In genomic region chr7:95323410-95324129, GRCh38 we compare ENCODE assay signal across 20 cellular contexts. TPM values are rescaled to one million over a fixed set of nuclear protein-coding genes. Genes with fewer than 3 reads are reported as not detected.
"Had no signal": no experiment of that assay in that cellular context is flagged by ENCODE, and none has a peak within 500 bp of the region (broad histone marks: within the 10 kb centered on the region; RNA-seq: fewer than 3 reads in every experiment).

No MANE protein-coding gene starts in this region.

- H3K9me3 ChIP-seq: ascending aorta, heart left ventricle, stomach, testis, upper lobe of right lung had no signal

- H3K27ac ChIP-seq: ascending aorta, epithelial cell of prostate, heart left ventricle, parathyroid adenoma, stomach, testis, upper lobe of right lung had no signal

- H3K27ac Mint-ChIP-seq: activated naive CD4-positive, alpha-beta T cell treated with anti-CD3 and anti-CD28 coated beads, Interleukin-2, amount 10 ng/mL, durations not matched to agents 7 days and 5 days; activated T-helper 2 cell treated with anti-CD3 and anti-CD28 coated beads, Interferon-gamma antibody, Interleukin-2, Interleukin-4, amounts not matched to agents 10 μg/mL and 5 μg/mL and 100 μg/mL, durations not matched to agents 14 hours and 24 hours and 36 hours; effector memory CD8-positive, alpha-beta T cell had no signal

- H3K4me3 Mint-ChIP-seq: activated naive CD4-positive, alpha-beta T cell treated with anti-CD3 and anti-CD28 coated beads, Interleukin-2, amount 10 ng/mL, durations not matched to agents 7 days and 5 days had no signal

- H3K27me3 ChIP-seq: ascending aorta, testis had no signal

- H3K4me3 ChIP-seq: ascending aorta, heart left ventricle, stomach, testis, upper lobe of right lung had no signal

- H3K9ac ChIP-seq: parathyroid adenoma had no signal

- H3K79me2 ChIP-seq: parathyroid adenoma had no signal

- H3K9me3 Mint-ChIP-seq: activated naive CD4-positive, alpha-beta T cell treated with anti-CD3 and anti-CD28 coated beads, Interleukin-2, amount 10 ng/mL, durations not matched to agents 7 days and 5 days; effector memory CD8-positive, alpha-beta T cell had no signal

- H3K36me3 ChIP-seq: ascending aorta, heart left ventricle, stomach, upper lobe of right lung had no signal

- ATAC-seq: heart left ventricle had no signal

- H3K36me3 Mint-ChIP-seq: activated naive CD4-positive, alpha-beta T cell treated with anti-CD3 and anti-CD28 coated beads, Interleukin-2, amount 10 ng/mL, durations not matched to agents 7 days and 5 days had no signal

- DNase-seq: activated CD4-positive, alpha-beta T cell treated with anti-CD3 and anti-CD28 coated beads for 1 hour; activated CD4-positive, alpha-beta T cell treated with anti-CD3 and anti-CD28 coated beads, Interleukin-2, amount 50 U/mL, for 4 hours; dermis blood vessel endothelial cell; effector memory CD8-positive, alpha-beta T cell; midbrain; stimulated activated CD4-positive, alpha-beta T cell treated with anti-CD3 and anti-CD28 coated beads, Interleukin-1b, Interleukin-23, amount 100 ng/mL, for 48 hours; stomach; testis; upper lobe of right lung had no signal

- H3K4me1 ChIP-seq: ascending aorta, heart left ventricle, parathyroid adenoma, testis, upper lobe of right lung had no signal

RNA-seq across cellular contexts. Expression of gene PON1, which starts 0.8 kb away (rescaled TPM):
- total RNA-seq: activated T-helper 2 cell treated with anti-CD3 and anti-CD28 coated beads, Interferon-gamma antibody, Interleukin-2, Interleukin-4, amounts not matched to agents 10 μg/mL and 5 μg/mL and 100 μg/mL, durations not matched to agents 14 hours and 24 hours and 36 hours; ascending aorta; bronchial epithelial cell; chondrocyte; dermis blood vessel endothelial cell; frontal cortex; left colon; lung microvascular endothelial cell had no signal
